ENCODE assay signal across 18 cellular contexts in the genomic region with DNA sequence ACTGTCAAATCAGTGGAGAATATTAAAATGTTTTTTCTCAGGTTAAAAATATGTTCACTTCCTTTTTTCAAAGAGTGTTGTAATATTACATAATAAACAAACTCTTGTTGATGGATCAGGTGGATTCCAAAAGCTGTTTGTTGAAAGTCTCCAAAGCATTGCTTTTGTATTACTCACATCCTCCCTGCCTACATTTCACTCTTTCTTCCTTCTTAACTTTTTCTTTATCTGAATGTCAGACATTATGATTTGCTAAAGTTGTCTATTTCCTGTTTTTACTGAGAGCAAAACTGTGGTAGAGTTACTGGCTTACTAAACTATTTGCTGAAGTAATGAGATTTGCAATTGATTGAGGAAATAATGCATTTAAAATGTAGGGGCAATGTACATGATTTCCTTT.
DNase-seq lines count a peak whose midpoint lies in the region; ATAC-seq and TF ChIP-seq lines count a peak whose summit lies in the region.
"Had no signal": no experiment of that assay in that cellular context is flagged by ENCODE, and none has a peak within 500 bp of the region (broad histone marks: within the 10 kb centered on the region; RNA-seq: fewer than 3 reads in every experiment).

No MANE protein-coding gene starts in this region.

- TF ChIP-seq CTCF in RWPE1 (conservative IDR thresholded peaks at IDR 0.05; ENCODE audit: low read depth) (no peak), fibroblast of pulmonary artery (IDR thresholded peaks at IDR 0.05; ENCODE audit: low read length, missing control alignments) (no peak), neural progenitor cell (IDR thresholded peaks at IDR 0.05) (no peak), GM20000 (IDR thresholded peaks at IDR 0.05; ENCODE audit: extremely low read depth, missing control alignments) (no peak)

- H3K4me3 Mint-ChIP-seq in neural progenitor cell, result no peak overlapping the region
- H3K4me3 Mint-ChIP-seq: stimulated activated memory B cell treated with anti-CD40 and anti-IgM and Interleukin-4, amounts not matched to agents 10 μg/mL and 1 μg/mL and 100 μg/mL, for 72 hours had no signal

- H3K4me1 ChIP-seq in neural progenitor cell, result no peaks in the 10 kb centered on the region
- H3K4me1 ChIP-seq: left ventricle myocardium inferior had no signal

- peak; percentile 0 for DNase-seq in ELR (ENCODE audit: low read depth)
- DNase-seq in RWPE1 (ENCODE audit: low spot score), result peak; percentile 4
- peak; percentile 43 for DNase-seq in fibroblast of pulmonary artery (ENCODE audit: low read depth)
- DNase-seq in neural progenitor cell (ENCODE audit: low spot score), result no peak
- DNase-seq in NCI-H2107 treated with DMSO at 0.1 percent for 48 hours (lab: John Stamatoyannopoulos, UW; ENCODE audit: unreplicated experiment), result no peak
- no peak for DNase-seq in GM20000 (ENCODE audit: low spot score)
- no peak for DNase-seq in AG08395 (ENCODE audit: low spot score)
- DNase-seq: activated CD4-positive, alpha-beta T cell treated with anti-CD3 and anti-CD28 coated beads, Interleukin-2, amount 50 U/mL, for 4 hours; DMS79; Karpas-422; left ventricle myocardium inferior; NCI-H446 had no signal

- H3K36me3 ChIP-seq in neural progenitor cell, result no peaks in the 10 kb centered on the region
- H3K36me3 ChIP-seq: cardiac muscle cell, left ventricle myocardium inferior, tibial nerve had no signal

- H3K79me2 ChIP-seq in neural progenitor cell (ENCODE audit: low read depth), result no peaks in the 10 kb centered on the region

- no peaks in the 10 kb centered on the region for H3K9me3 Mint-ChIP-seq in neural progenitor cell
- H3K9me3 Mint-ChIP-seq: stimulated activated memory B cell treated with anti-CD40 and anti-IgM and Interleukin-4, amounts not matched to agents 10 μg/mL and 1 μg/mL and 100 μg/mL, for 72 hours had no signal

- no peak overlapping the region for H3K27ac Mint-ChIP-seq in neural progenitor cell
- H3K27ac Mint-ChIP-seq: activated naive CD4-positive, alpha-beta T cell treated with anti-CD3 and anti-CD28 coated beads, Interleukin-2, amount 50 U/mL, for 72 hours; progenitor cell of endocrine pancreas; stimulated activated memory B cell treated with anti-CD40 and anti-IgM and Interleukin-4, amounts not matched to agents 10 μg/mL and 1 μg/mL and 100 μg/mL, for 72 hours had no signal

- no peaks in the 10 kb centered on the region for H3K9me3 ChIP-seq in neural progenitor cell (ENCODE audit: low read depth)
- H3K9me3 ChIP-seq: left ventricle myocardium inferior, tibial nerve had no signal

- H3F3A ChIP-seq in neural progenitor cell (ENCODE audit: low read depth), result no peaks in the 10 kb centered on the region

- H3K27me3 ChIP-seq in neural progenitor cell, result no peaks in the 10 kb centered on the region
- H3K27me3 ChIP-seq: cardiac muscle cell, tibial nerve had no signal

- POLR2A ChIA-PET in RWPE1 (lab: Yijun Ruan, JAX; ENCODE audit: low non-redundant PET), result no interaction called here

- no peaks in the 10 kb centered on the region for H3K36me3 Mint-ChIP-seq in neural progenitor cell
- H3K36me3 Mint-ChIP-seq: activated naive CD4-positive, alpha-beta T cell treated with anti-CD3 and anti-CD28 coated beads, Interleukin-2, amount 50 U/mL, for 72 hours; stimulated activated memory B cell treated with anti-CD40 and anti-IgM and Interleukin-4, amounts not matched to agents 10 μg/mL and 1 μg/mL and 100 μg/mL, for 72 hours had no signal

- H2AFZ ChIP-seq in neural progenitor cell (replicated peaks), result peak overlapping the region; percentile 48

- no peak overlapping the region for H3K4me3 ChIP-seq in fibroblast of pulmonary artery (replicated peaks; ENCODE audit: low read depth, low read length)
- H3K4me3 ChIP-seq in neural progenitor cell, result no peak overlapping the region
- H3K4me3 ChIP-seq: cardiac muscle cell, left ventricle myocardium inferior, tibial nerve had no signal

- no peak overlapping the region for H3K4me2 ChIP-seq in neural progenitor cell

- H3K27ac ChIP-seq in RWPE1 (no peak overlapping the region), neural progenitor cell (no peak overlapping the region)
- H3K27ac ChIP-seq: cardiac muscle cell, left ventricle myocardium inferior had no signal

- no peak overlapping the region for H3K9ac ChIP-seq in neural progenitor cell

- ATAC-seq in HG02588 (IDR thresholded peaks at IDR 0.05; ENCODE audit: unreplicated experiment), result no peak
- ATAC-seq: activated naive CD4-positive, alpha-beta T cell treated with anti-CD3 and anti-CD28 coated beads, Interleukin-2, amount 50 U/mL, for 72 hours; stimulated activated memory B cell treated with anti-CD40 and anti-IgM and Interleukin-4, amounts not matched to agents 10 μg/mL and 1 μg/mL and 100 μg/mL, for 72 hours had no signal

- no peaks in the 10 kb centered on the region for H3K27me3 Mint-ChIP-seq in neural progenitor cell (ENCODE audit: insufficient read depth, low read depth)
- H3K27me3 Mint-ChIP-seq: progenitor cell of endocrine pancreas; stimulated activated memory B cell treated with anti-CD40 and anti-IgM and Interleukin-4, amounts not matched to agents 10 μg/mL and 1 μg/mL and 100 μg/mL, for 72 hours had no signal

- CTCF ChIA-PET in RWPE1 (lab: Yijun Ruan, JAX), result no interaction called here

- H3K4me1 Mint-ChIP-seq in neural progenitor cell, result no peaks in the 10 kb centered on the region
- H3K4me1 Mint-ChIP-seq: stimulated activated memory B cell treated with anti-CD40 and anti-IgM and Interleukin-4, amounts not matched to agents 10 μg/mL and 1 μg/mL and 100 μg/mL, for 72 hours had no signal

- H4K20me1 ChIP-seq in neural progenitor cell (ENCODE audit: low read depth), result no peaks in the 10 kb centered on the region

Comparison
In these comparisons a context has a peak if more than half of its experiments do, and no peak if none do; other contexts are left out.
1. DNase-seq: peak in ELR (single experiment), RWPE1 (single experiment) and fibroblast of pulmonary artery (single experiment); none in neural progenitor cell (single experiment), NCI-H2107 treated with DMSO at 0.1 percent for 48 hours (single experiment), GM20000 (single experiment) and AG08395 (single experiment).